ENCODE assay signal across 8 cellular contexts in the genomic region with DNA sequence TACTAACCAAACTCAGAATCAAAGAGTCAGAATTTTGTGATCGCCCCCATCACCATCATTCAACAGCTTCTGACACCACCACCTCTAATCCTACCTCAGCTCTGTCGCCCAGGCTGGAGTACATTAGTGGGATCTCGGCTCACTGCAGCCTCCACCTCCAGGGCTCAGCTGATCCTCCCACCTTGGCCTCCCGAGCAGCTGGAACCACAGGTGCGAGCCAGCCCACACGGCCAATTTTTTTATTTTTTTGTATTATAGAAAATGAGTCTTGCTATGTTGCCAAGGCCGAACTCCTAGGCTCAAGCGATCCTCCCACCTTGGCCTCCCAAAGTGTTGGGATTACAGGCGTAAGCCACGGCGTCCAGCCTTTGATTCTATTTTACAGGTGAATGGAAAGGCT.
A peak's percentile ranks its signal among the peaks of the same experiment; 100 is the strongest.
DNase-seq lines count a peak whose midpoint lies in the region; ATAC-seq and TF ChIP-seq lines count a peak whose summit lies in the region.

No MANE protein-coding gene starts in this region.

- no peaks in the 10 kb centered on the region for H3K4me1 ChIP-seq in CD8-positive, alpha-beta T cell (ENCODE audit: insufficient read depth, low read length)
- H3K4me1 ChIP-seq in left ventricle myocardium inferior, result peaks cover 5% of the 10 kb centered on the region

- POLR2A ChIA-PET in CD8-positive, alpha-beta T cell (lab: Charles Lee), result no interaction called here

- no peak for TF ChIP-seq CTCF in CD8-positive, alpha-beta T cell (IDR thresholded peaks at IDR 0.05)
- no peak for TF ChIP-seq CTCF in left ventricle myocardium inferior (IDR thresholded peaks at IDR 0.05; ENCODE audit: borderline replicate concordance)
- TF ChIP-seq CTCF in retinal pigment epithelial cell (conservative IDR thresholded peaks at IDR 0.05; ENCODE audit: low read depth, low read length), result no peak

- no peaks in the 10 kb centered on the region for H3K9me3 Mint-ChIP-seq in CD8-positive, alpha-beta T cell

- no peaks in the 10 kb centered on the region for H3K36me3 ChIP-seq in CD8-positive, alpha-beta T cell (ENCODE audit: insufficient read depth, low read length)
- H3K36me3 ChIP-seq in SK-N-MC (ENCODE audit: insufficient read depth, low read length) (no peaks in the 10 kb centered on the region), left ventricle myocardium inferior (no peaks in the 10 kb centered on the region)

- no peaks in the 10 kb centered on the region for H3K9me3 ChIP-seq in CD8-positive, alpha-beta T cell (ENCODE audit: low read length)
- no peaks in the 10 kb centered on the region for H3K9me3 ChIP-seq in SK-N-MC (ENCODE audit: low read depth, low read length)
- no peaks in the 10 kb centered on the region for H3K9me3 ChIP-seq in left ventricle myocardium inferior (replicated peaks)

- peaks cover 25% of the 10 kb centered on the region for H3K27me3 Mint-ChIP-seq in CD8-positive, alpha-beta T cell (ENCODE audit: low read depth)

- no peak overlapping the region for H3K9ac ChIP-seq in SK-N-MC (ENCODE audit: insufficient read length)

- no peaks in the 10 kb centered on the region for H3K36me3 Mint-ChIP-seq in CD8-positive, alpha-beta T cell

- no peak for DNase-seq in CD8-positive, alpha-beta T cell
- no peak for DNase-seq in SK-N-MC (ENCODE audit: low read depth, low spot score)
- DNase-seq in left ventricle myocardium inferior, result no peak
- no peak for DNase-seq in retinal pigment epithelial cell (ENCODE audit: low read depth)
- no peak for DNase-seq in HPDE6-E6E7 (ENCODE audit: extremely low spot score)
- no peak for DNase-seq in SKM-1 (lab: John Stamatoyannopoulos, UW; ENCODE audit: unreplicated experiment)
- DNase-seq in activated gamma-delta T cell treated with Interleukin-2 at 50 U/mL for 16 hours, result no peak

- H3K4me1 Mint-ChIP-seq in CD8-positive, alpha-beta T cell (ENCODE audit: low read depth), result peaks cover 23% of the 10 kb centered on the region

- no peak for ATAC-seq in CD8-positive, alpha-beta T cell
- ATAC-seq in HG03460 (IDR thresholded peaks at IDR 0.05; ENCODE audit: unreplicated experiment), result no peak

- peak overlapping the region; percentile 30 for H3K4me3 ChIP-seq in CD8-positive, alpha-beta T cell (ENCODE audit: low read depth, low read length)
- H3K4me3 ChIP-seq in SK-N-MC (peak overlapping the region; percentile 69), left ventricle myocardium inferior (peak overlapping the region; percentile 66), retinal pigment epithelial cell (ENCODE audit: low read length) (peak overlapping the region; percentile 60)

- H3K27ac ChIP-seq in CD8-positive, alpha-beta T cell (ENCODE audit: low read depth, low read length), result no peak overlapping the region
- H3K27ac ChIP-seq in SK-N-MC, result peak overlapping the region; percentile 56; the same call in 1 of the 2 replicates
- H3K27ac ChIP-seq in left ventricle myocardium inferior (replicated peaks), result peak overlapping the region; percentile 75

- CTCF ChIA-PET in CD8-positive, alpha-beta T cell (lab: Charles Lee), result no interaction called here

- H3K27ac Mint-ChIP-seq in CD8-positive, alpha-beta T cell, result no peak overlapping the region

- H3K27me3 ChIP-seq in CD8-positive, alpha-beta T cell (ENCODE audit: insufficient read depth, low read length), result no peaks in the 10 kb centered on the region
- H3K27me3 ChIP-seq in left ventricle myocardium inferior (ENCODE audit: low read depth), result no peaks in the 10 kb centered on the region

- intact Hi-C loops in CD8-positive, alpha-beta T cell (cut with DNase I, micrococcal nuclease), result no loop called here
- intact Hi-C loops in left ventricle myocardium inferior (cut with micrococcal nuclease), result no loop called here

- peak overlapping the region; percentile 53 for H3K4me3 Mint-ChIP-seq in CD8-positive, alpha-beta T cell
